1 cellular context compared by ENCODE assay signal in genomic region chr11:83193315-83194283, GRCh38.
TF ChIP-seq lines count a peak whose summit lies in the region.

ANKRD42 (plus strand) TSS chr11:83193712; CDS start chr11:83194671, 959 bp downstream.

TF ChIP-seq in HCT116, 20 proteins besides CTCF, POLR2A, EP300 and RAD21 (continued from another document):
- TF ChIP-seq MAX (IDR thresholded peaks at IDR 0.05) (peak; percentile 83), EZH2 (IDR thresholded peaks at IDR 0.05) (no peak), CBX3 (IDR thresholded peaks at IDR 0.05; ENCODE audit: low read depth) (no peak)
